16 cellular contexts compared by ENCODE assay signal in genomic region chr16:54289242-54290051, GRCh38. TPM values are rescaled to one million over a fixed set of nuclear protein-coding genes. Genes with fewer than 3 reads are reported as not detected.
DNase-seq lines count a peak whose midpoint lies in the region; ATAC-seq lines count a peak whose summit lies in the region.
"Had no signal": no experiment of that assay in that cellular context is flagged by ENCODE, and none has a peak within 500 bp of the region (broad histone marks: within the 10 kb centered on the region; RNA-seq: fewer than 3 reads in every experiment).

No MANE protein-coding gene starts in this region.

- H3K9ac ChIP-seq in NT2/D1 (ENCODE audit: insufficient read length, low read depth) (peak overlapping the region; percentile 42), iPS-15b (ENCODE audit: low read depth, low read length) (no peak overlapping the region)
- H3K9ac ChIP-seq: KMS-11, parathyroid adenoma had no signal

- H3K36me3 ChIP-seq in NT2/D1 (ENCODE audit: insufficient read depth, insufficient read length, low read length), result no peaks in the 10 kb centered on the region
- H3K36me3 ChIP-seq in iPS-15b (ENCODE audit: control insufficient read depth, insufficient read depth, low read length), result no peaks in the 10 kb centered on the region

- H3K27ac Mint-ChIP-seq in activated naive CD8-positive, alpha-beta T cell treated with anti-CD3 and anti-CD28 coated beads, Interleukin-2, amount 10 ng/mL, durations not matched to agents 7 days and 5 days, result no peak overlapping the region
- H3K27ac Mint-ChIP-seq in activated naive CD8-positive, alpha-beta T cell treated with anti-CD3 and anti-CD28 coated beads for 36 hours, result no peak overlapping the region
- H3K27ac Mint-ChIP-seq: activated B cell treated with CpG ODN at 0.5 μM for 24 hours; dendritic cell treated with granulocyte-macrophage colony-stimulating factor and Interleukin-4, amounts not matched to agents 40 ng/mL and 50 ng/mL, for 4 days; immature natural killer cell had no signal

- H3K4me3 Mint-ChIP-seq in activated naive CD8-positive, alpha-beta T cell treated with anti-CD3 and anti-CD28 coated beads, Interleukin-2, amount 10 ng/mL, durations not matched to agents 7 days and 5 days, result no peak overlapping the region
- H3K4me3 Mint-ChIP-seq in activated naive CD8-positive, alpha-beta T cell treated with anti-CD3 and anti-CD28 coated beads for 36 hours, result no peak overlapping the region
- H3K4me3 Mint-ChIP-seq: activated B cell treated with CpG ODN at 0.5 μM for 24 hours; dendritic cell treated with granulocyte-macrophage colony-stimulating factor and Interleukin-4, amounts not matched to agents 40 ng/mL and 50 ng/mL, for 4 days; immature natural killer cell had no signal

- POLR2A ChIA-PET in activated naive CD8-positive, alpha-beta T cell treated with anti-CD3 and anti-CD28 coated beads, Interleukin-2, amount 10 ng/mL, durations not matched to agents 7 days and 5 days (lab: Charles Lee), result no interaction called here

- H3K36me3 Mint-ChIP-seq in activated naive CD8-positive, alpha-beta T cell treated with anti-CD3 and anti-CD28 coated beads, Interleukin-2, amount 10 ng/mL, durations not matched to agents 7 days and 5 days, result peaks cover 11% of the 10 kb centered on the region
- peaks cover 1% of the 10 kb centered on the region for H3K36me3 Mint-ChIP-seq in activated naive CD8-positive, alpha-beta T cell treated with anti-CD3 and anti-CD28 coated beads for 36 hours

- ATAC-seq in activated naive CD8-positive, alpha-beta T cell treated with anti-CD3 and anti-CD28 coated beads, Interleukin-2, amount 10 ng/mL, durations not matched to agents 7 days and 5 days (ENCODE audit: low read depth), result no peak
- no peak for ATAC-seq in HG02678 (IDR thresholded peaks at IDR 0.05; ENCODE audit: unreplicated experiment)

- peaks cover 4% of the 10 kb centered on the region for H3K9me3 Mint-ChIP-seq in activated naive CD8-positive, alpha-beta T cell treated with anti-CD3 and anti-CD28 coated beads, Interleukin-2, amount 10 ng/mL, durations not matched to agents 7 days and 5 days
- H3K9me3 Mint-ChIP-seq in activated naive CD8-positive, alpha-beta T cell treated with anti-CD3 and anti-CD28 coated beads for 36 hours, result no peaks in the 10 kb centered on the region
- H3K9me3 Mint-ChIP-seq: activated B cell treated with CpG ODN at 0.5 μM for 24 hours; dendritic cell treated with granulocyte-macrophage colony-stimulating factor and Interleukin-4, amounts not matched to agents 40 ng/mL and 50 ng/mL, for 4 days had no signal

- H3K4me1 ChIP-seq in NT2/D1 (ENCODE audit: insufficient read depth, insufficient read length), result peaks cover 5% of the 10 kb centered on the region
- H3K4me1 ChIP-seq in iPS-15b (ENCODE audit: control insufficient read depth, insufficient read depth, low read length), result no peaks in the 10 kb centered on the region
- H3K4me1 ChIP-seq: parathyroid adenoma had no signal

- H3K4me3 ChIP-seq in NT2/D1 (ENCODE audit: insufficient read length, low read depth) (peak overlapping the region; percentile 42), iPS-15b (ENCODE audit: low read depth, low read length) (peak overlapping the region; percentile 64)
- H3K4me3 ChIP-seq: suprapubic skin had no signal

- peak; percentile 28 for DNase-seq in activated naive CD8-positive, alpha-beta T cell treated with anti-CD3 and anti-CD28 coated beads, Interleukin-2, amount 10 ng/mL, durations not matched to agents 7 days and 5 days
- DNase-seq in activated naive CD8-positive, alpha-beta T cell treated with anti-CD3 and anti-CD28 coated beads for 36 hours, result no peak
- DNase-seq in NT2/D1 (ENCODE audit: low read depth, low spot score) (no peak), retina (peak; percentile 79), NCI-H2227 treated with DMSO at 0.1 percent for 48 hours (lab: John Stamatoyannopoulos, UW) (no peak), NCI-H226 (no peak)
- DNase-seq: activated B cell treated with CpG ODN at 0.5 μM for 24 hours, aorta, immature natural killer cell, NCI-H1417 had no signal

- H3K27me3 ChIP-seq in NT2/D1 (ENCODE audit: insufficient read depth, insufficient read length) (peaks cover 83% of the 10 kb centered on the region), iPS-15b (ENCODE audit: control insufficient read depth, insufficient read depth, low read length) (peaks cover 80% of the 10 kb centered on the region)

- peaks cover 76% of the 10 kb centered on the region for H3K27me3 Mint-ChIP-seq in activated naive CD8-positive, alpha-beta T cell treated with anti-CD3 and anti-CD28 coated beads, Interleukin-2, amount 10 ng/mL, durations not matched to agents 7 days and 5 days
- peaks cover 90% of the 10 kb centered on the region for H3K27me3 Mint-ChIP-seq in activated naive CD8-positive, alpha-beta T cell treated with anti-CD3 and anti-CD28 coated beads for 36 hours

- H3K9me3 ChIP-seq in NT2/D1 (ENCODE audit: insufficient read depth, low read length), result no peaks in the 10 kb centered on the region
- H3K9me3 ChIP-seq in iPS-15b (ENCODE audit: control insufficient read depth, insufficient read depth, low read length), result no peaks in the 10 kb centered on the region
- H3K9me3 ChIP-seq: suprapubic skin had no signal

- H3K4me1 Mint-ChIP-seq in activated naive CD8-positive, alpha-beta T cell treated with anti-CD3 and anti-CD28 coated beads, Interleukin-2, amount 10 ng/mL, durations not matched to agents 7 days and 5 days, result peaks cover 20% of the 10 kb centered on the region
- H3K4me1 Mint-ChIP-seq in activated naive CD8-positive, alpha-beta T cell treated with anti-CD3 and anti-CD28 coated beads for 36 hours, result peaks cover 18% of the 10 kb centered on the region

RNA-seq across cellular contexts. Expression of gene IRX3, which starts 2.9 kb away (rescaled TPM):
- total RNA-seq in activated naive CD8-positive, alpha-beta T cell treated with anti-CD3 and anti-CD28 coated beads, Interleukin-2, amount 10 ng/mL, durations not matched to agents 7 days and 5 days, result not detected
- total RNA-seq in activated naive CD8-positive, alpha-beta T cell treated with anti-CD3 and anti-CD28 coated beads for 36 hours, result not detected
- total RNA-seq: activated B cell treated with CpG ODN at 0.5 μM for 24 hours had no signal

Comparison
In these comparisons a context has a peak if more than half of its experiments do, and no peak if none do; other contexts are left out.
1. DNase-seq: peak in activated naive CD8-positive, alpha-beta T cell treated with anti-CD3 and anti-CD28 coated beads, Interleukin-2, amount 10 ng/mL, durations not matched to agents 7 days and 5 days (single experiment) and retina (single experiment); none in activated naive CD8-positive, alpha-beta T cell treated with anti-CD3 and anti-CD28 coated beads for 36 hours (single experiment), NT2/D1 (single experiment), NCI-H2227 treated with DMSO at 0.1 percent for 48 hours (single experiment) and NCI-H226 (single experiment).